In genomic region chr1:160631983-160632625, GRCh38 we compare ENCODE assay signal across 23 cellular contexts. TPM values are rescaled to one million over a fixed set of nuclear protein-coding genes. Genes with fewer than 3 reads are reported as not detected.
DNase-seq lines count a peak whose midpoint lies in the region; ATAC-seq and TF ChIP-seq lines count a peak whose summit lies in the region.
"Had no signal": no experiment of that assay in that cellular context is flagged by ENCODE, and none has a peak within 500 bp of the region (broad histone marks: within the 10 kb centered on the region; RNA-seq: fewer than 3 reads in every experiment).

No MANE protein-coding gene starts in this region.

- no peaks in the 10 kb centered on the region for H3K9me3 Mint-ChIP-seq in natural killer cell treated with Interleukin-12 subunit alpha and Interleukin-12 subunit beta and Interleukin-15 and Interleukin-18, amount 100 ng/mL, for 72 hours
- no peaks in the 10 kb centered on the region for H3K9me3 Mint-ChIP-seq in natural killer cell
- H3K9me3 Mint-ChIP-seq in activated naive CD8-positive, alpha-beta T cell (ENCODE audit: low read depth): peaks cover 4% of the 10 kb centered on the region
- H3K9me3 Mint-ChIP-seq in stimulated activated naive B cell treated with anti-CD40 and anti-IgM and Interleukin-4, amounts not matched to agents 10 μg/mL and 1 μg/mL and 100 μg/mL, for 72 hours: peaks cover 0 to 3% of the 10 kb centered on the region in 2 donors
- no peaks in the 10 kb centered on the region for H3K9me3 Mint-ChIP-seq in chondrocyte (ENCODE audit: low read depth)
- H3K9me3 Mint-ChIP-seq: neural crest cell had no signal

- peak overlapping the region; percentile 43 for H3K4me3 Mint-ChIP-seq in natural killer cell treated with Interleukin-12 subunit alpha and Interleukin-12 subunit beta and Interleukin-15 and Interleukin-18, amount 100 ng/mL, for 72 hours
- H3K4me3 Mint-ChIP-seq in natural killer cell (no peak overlapping the region), chondrocyte (ENCODE audit: unreplicated experiment) (no peak overlapping the region)
- H3K4me3 Mint-ChIP-seq in activated naive CD8-positive, alpha-beta T cell: no peak overlapping the region
- no peak overlapping the region for H3K4me3 Mint-ChIP-seq in stimulated activated naive B cell treated with anti-CD40 and anti-IgM and Interleukin-4, amounts not matched to agents 10 μg/mL and 1 μg/mL and 100 μg/mL, for 72 hours
- H3K4me3 Mint-ChIP-seq: neural crest cell had no signal

- peak overlapping the region; percentile 95 to 96 for H3K27ac Mint-ChIP-seq in natural killer cell treated with Interleukin-12 subunit alpha and Interleukin-12 subunit beta and Interleukin-15 and Interleukin-18, amount 100 ng/mL, for 72 hours
- H3K27ac Mint-ChIP-seq in natural killer cell (no peak overlapping the region), chondrocyte (ENCODE audit: unreplicated experiment) (no peak overlapping the region)
- peak overlapping the region; percentile 16 for H3K27ac Mint-ChIP-seq in activated naive CD8-positive, alpha-beta T cell
- peak overlapping the region; percentile 82 for H3K27ac Mint-ChIP-seq in stimulated activated naive B cell treated with anti-CD40 and anti-IgM and Interleukin-4, amounts not matched to agents 10 μg/mL and 1 μg/mL and 100 μg/mL, for 72 hours

- DNase-seq in natural killer cell treated with Interleukin-12 subunit alpha and Interleukin-12 subunit beta and Interleukin-15 and Interleukin-18, amount 100 ng/mL, for 72 hours (ENCODE audit: low spot score): no peak
- no peak for DNase-seq in natural killer cell
- no peak for DNase-seq in stimulated activated naive B cell treated with anti-CD40 and anti-IgM and Interleukin-4, amounts not matched to agents 10 μg/mL and 1 μg/mL and 100 μg/mL, for 72 hours
- no peak for DNase-seq in chondrocyte (ENCODE audit: low spot score)
- DNase-seq in DMS53 treated with DMSO at 0.1 percent for 48 hours (lab: John Stamatoyannopoulos, UW; ENCODE audit: unreplicated experiment): no peak
- DNase-seq in C1 segment of cervical spinal cord (lab: John Stamatoyannopoulos, UW): no peak
- DNase-seq: activated gamma-delta T cell treated with Interleukin-2 at 50 U/mL for 16 hours; brain microvascular endothelial cell; cortex of kidney; DMS 273 treated with DMSO at 0.1 percent for 48 hours; GF-D8; NCI-H1694 treated with DMSO at 0.1 percent for 48 hours; NCI-H226; psoas muscle; stimulated activated CD4-positive, alpha-beta T cell treated with anti-CD3 and anti-CD28 coated beads, Interleukin-4, amount 100 ng/mL, for 4 hours; testis had no signal

- intact Hi-C loops in natural killer cell (cut with micrococcal nuclease): no loop called here

- H3K36me3 Mint-ChIP-seq in natural killer cell treated with Interleukin-12 subunit alpha and Interleukin-12 subunit beta and Interleukin-15 and Interleukin-18, amount 100 ng/mL, for 72 hours: peaks cover 29% of the 10 kb centered on the region
- H3K36me3 Mint-ChIP-seq in natural killer cell (no peaks in the 10 kb centered on the region), chondrocyte (ENCODE audit: low read depth) (no peaks in the 10 kb centered on the region)
- peaks cover 50% of the 10 kb centered on the region for H3K36me3 Mint-ChIP-seq in activated naive CD8-positive, alpha-beta T cell
- peaks cover 76 to 85% of the 10 kb centered on the region in 2 donors for H3K36me3 Mint-ChIP-seq in stimulated activated naive B cell treated with anti-CD40 and anti-IgM and Interleukin-4, amounts not matched to agents 10 μg/mL and 1 μg/mL and 100 μg/mL, for 72 hours

- peaks cover 0 to 5% of the 10 kb centered on the region in 2 donors for H3K27me3 Mint-ChIP-seq in natural killer cell treated with Interleukin-12 subunit alpha and Interleukin-12 subunit beta and Interleukin-15 and Interleukin-18, amount 100 ng/mL, for 72 hours
- H3K27me3 Mint-ChIP-seq in natural killer cell (ENCODE audit: low read depth in 2 of 2): peaks cover 6 to 20% of the 10 kb centered on the region in 2 donors
- no peaks in the 10 kb centered on the region for H3K27me3 Mint-ChIP-seq in activated naive CD8-positive, alpha-beta T cell
- no peaks in the 10 kb centered on the region for H3K27me3 Mint-ChIP-seq in stimulated activated naive B cell treated with anti-CD40 and anti-IgM and Interleukin-4, amounts not matched to agents 10 μg/mL and 1 μg/mL and 100 μg/mL, for 72 hours
- no peaks in the 10 kb centered on the region for H3K27me3 Mint-ChIP-seq in chondrocyte (ENCODE audit: low read depth)

- H3K4me1 Mint-ChIP-seq in natural killer cell treated with Interleukin-12 subunit alpha and Interleukin-12 subunit beta and Interleukin-15 and Interleukin-18, amount 100 ng/mL, for 72 hours (ENCODE audit: low read depth in 2 of 2): peaks cover 65 to 72% of the 10 kb centered on the region in 2 donors
- peaks cover 31 to 38% of the 10 kb centered on the region in 2 donors for H3K4me1 Mint-ChIP-seq in natural killer cell
- H3K4me1 Mint-ChIP-seq in activated naive CD8-positive, alpha-beta T cell (ENCODE audit: low read depth): peaks cover 94% of the 10 kb centered on the region
- H3K4me1 Mint-ChIP-seq in stimulated activated naive B cell treated with anti-CD40 and anti-IgM and Interleukin-4, amounts not matched to agents 10 μg/mL and 1 μg/mL and 100 μg/mL, for 72 hours: peaks cover 65 to 89% of the 10 kb centered on the region in 2 donors
- H3K4me1 Mint-ChIP-seq in chondrocyte (ENCODE audit: low read depth): no peaks in the 10 kb centered on the region

- no peak for ATAC-seq in natural killer cell treated with Interleukin-12 subunit alpha and Interleukin-12 subunit beta and Interleukin-15 and Interleukin-18, amount 100 ng/mL, for 72 hours
- no peak for ATAC-seq in natural killer cell
- no peak for ATAC-seq in stimulated activated naive B cell treated with anti-CD40 and anti-IgM and Interleukin-4, amounts not matched to agents 10 μg/mL and 1 μg/mL and 100 μg/mL, for 72 hours (replicated peaks)
- ATAC-seq: psoas muscle had no signal

- TF ChIP-seq POLR2A in GM19099 (IDR thresholded peaks at IDR 0.05; ENCODE audit: extremely low read depth, insufficient read length, low read depth): peak; percentile 57

- TF ChIP-seq CTCF in natural killer cell (IDR thresholded peaks at IDR 0.05) (no peak), chondrocyte (IDR thresholded peaks at IDR 0.05) (no peak)

RNA-seq across cellular contexts. Expression of gene SLAMF1, which starts 14.7 kb away (rescaled TPM):
- total RNA-seq in natural killer cell treated with Interleukin-12 subunit alpha and Interleukin-12 subunit beta and Interleukin-15 and Interleukin-18, amount 100 ng/mL, for 72 hours: 10 to 100 TPM; 52.1 to 86.2 TPM
- total RNA-seq in natural killer cell (1 to 10 TPM; 1.1 to 3.5 (median 2.1) TPM), chondrocyte (not detected in 3 replicates)
- total RNA-seq: fibroblast of villous mesenchyme, H4, neural crest cell, SK-MEL-5, smooth muscle cell had no signal

RNA-seq across cellular contexts. Expression of gene CD84, which starts 52.8 kb away (rescaled TPM):
- total RNA-seq in natural killer cell treated with Interleukin-12 subunit alpha and Interleukin-12 subunit beta and Interleukin-15 and Interleukin-18, amount 100 ng/mL, for 72 hours: 10 to 100 TPM in 1 of 2 donors, 1 to 10 TPM in 1; 3.8 to 13.4 TPM
- 10 to 100 TPM; 11.1 to 56.7 (median 12.9) TPM for total RNA-seq in natural killer cell
- total RNA-seq in chondrocyte: not detected in 3 replicates
- total RNA-seq: fibroblast of villous mesenchyme, H4, neural crest cell, SK-MEL-5, smooth muscle cell had no signal

Comparison
In these comparisons a context has a peak if more than half of its experiments do, and no peak if none do; other contexts are left out.
1. H3K27ac Mint-ChIP-seq: peak in natural killer cell treated with Interleukin-12 subunit alpha and Interleukin-12 subunit beta and Interleukin-15 and Interleukin-18, amount 100 ng/mL, for 72 hours (2 of 2), activated naive CD8-positive, alpha-beta T cell (single experiment) and stimulated activated naive B cell treated with anti-CD40 and anti-IgM and Interleukin-4, amounts not matched to agents 10 μg/mL and 1 μg/mL and 100 μg/mL, for 72 hours (single experiment); none in natural killer cell (0 of 2) and chondrocyte (single experiment).
2. RNA of gene SLAMF1, which starts 14.7 kb away (total RNA-seq): 52.1 to 86.2 TPM in natural killer cell treated with Interleukin-12 subunit alpha and Interleukin-12 subunit beta and Interleukin-15 and Interleukin-18, amount 100 ng/mL, for 72 hours; 1.1 to 3.5 TPM in natural killer cell and not detected in chondrocyte; every median in the first group is over 10 times any median in the second.